13 cellular contexts compared by ENCODE assay signal in the genomic region with DNA sequence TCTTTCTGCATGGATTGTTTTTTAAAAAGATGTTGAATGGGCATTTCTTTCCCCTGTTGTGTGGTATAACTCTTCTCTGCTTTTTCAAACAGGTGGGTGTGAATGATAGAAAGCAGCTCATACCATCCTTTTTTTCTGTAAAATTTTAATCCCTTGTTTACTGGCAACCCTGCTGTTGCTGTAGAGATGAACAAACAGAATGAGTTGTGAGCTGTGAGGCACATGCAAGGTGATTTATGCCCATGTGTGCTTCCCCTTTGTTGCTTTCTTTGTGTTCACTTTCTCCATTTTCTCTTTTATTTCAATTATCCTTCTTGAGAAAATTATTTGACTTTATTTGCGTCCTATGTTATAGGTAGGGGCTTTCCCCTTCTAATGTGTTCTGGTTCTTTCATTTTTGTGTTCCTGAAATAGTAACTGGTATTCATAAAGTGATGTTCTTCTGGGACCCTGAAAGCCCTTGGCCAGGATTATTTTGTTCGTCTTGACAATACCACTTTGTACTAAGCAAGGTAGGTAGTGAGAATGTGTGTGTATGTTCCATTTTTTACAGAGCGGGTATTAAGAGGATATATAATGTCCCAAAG.
DNase-seq lines count a peak whose midpoint lies in the region; ATAC-seq and TF ChIP-seq lines count a peak whose summit lies in the region.
"Had no signal": no experiment of that assay in that cellular context is flagged by ENCODE, and none has a peak within 500 bp of the region (broad histone marks: within the 10 kb centered on the region; RNA-seq: fewer than 3 reads in every experiment).

No MANE protein-coding gene starts in this region.

- H3K4me3 ChIP-seq in A673 (ENCODE audit: low read depth, low read length, poor library complexity, severe bottlenecking) (no peak overlapping the region), mammary epithelial cell (replicated peaks in 1 of 3; ENCODE audit: insufficient read depth in 1 of 3, low read depth in 2 of 3, low read length in 3 of 3) (no peak overlapping the region), thyroid gland (replicated peaks in 1 of 3) (no peak overlapping the region)

- POLR2A ChIA-PET in A673 (lab: Charles Lee; ENCODE audit: low non-redundant PET): no interaction called here

- dilution Hi-C loops in mammary epithelial cell (cut with HindIII; ENCODE audit: low sequenced_read_pairs): no loop called here

- no peaks in the 10 kb centered on the region for H3K79me2 ChIP-seq in mammary epithelial cell (ENCODE audit: insufficient read depth, low read length)

- in situ Hi-C loops in mammary epithelial cell (cut with MboI; ENCODE audit: low sequenced_read_pairs in 2 of 2): no loop called here

- no peak overlapping the region for H2AFZ ChIP-seq in mammary epithelial cell (ENCODE audit: low read depth, low read length)

- CTCF ChIA-PET in A673 (lab: Charles Lee) (no interaction called here), mammary epithelial cell (lab: Charles Lee; ENCODE audit: low non-redundant PET) (interaction anchor here (0.7 kb wide), 1 partner anchor 267 kb away, joined by 6 read pairs; no protein-coding TSS in a partner anchor)

- H4K20me1 ChIP-seq in mammary epithelial cell (ENCODE audit: insufficient read depth, low read length): no peaks in the 10 kb centered on the region

- H3K27ac Mint-ChIP-seq in activated naive CD4-positive, alpha-beta T cell treated with anti-CD3 and anti-CD28 coated beads, Interleukin-2, amount 50 U/mL, for 72 hours: no peak overlapping the region
- H3K27ac Mint-ChIP-seq: CD8-positive, alpha-beta T cell; stimulated activated naive CD8-positive, alpha-beta T cell treated with anti-CD3 and anti-CD28 coated beads, Interleukin-15, amount 100 ng/mL, for 72 hours had no signal

- peak overlapping the region; percentile 89 for H3K9ac ChIP-seq in mammary epithelial cell (ENCODE audit: insufficient read depth, low read length)
- H3K9ac ChIP-seq: KMS-11 had no signal

- H3K27me3 ChIP-seq in A673 (replicated peaks; ENCODE audit: insufficient read depth, low read depth, low read length, poor library complexity) (no peaks in the 10 kb centered on the region), mammary epithelial cell (ENCODE audit: insufficient read depth, low read length) (no peaks in the 10 kb centered on the region), thyroid gland (no peaks in the 10 kb centered on the region)

- H3K27ac ChIP-seq in A673 (ENCODE audit: low read depth, low read length, poor library complexity, severe bottlenecking) (peak overlapping the region; percentile 56), mammary epithelial cell (ENCODE audit: insufficient read depth, low read depth, low read length) (peak overlapping the region; percentile 96), thyroid gland (no peak overlapping the region)
- H3K27ac ChIP-seq: KMS-11 had no signal

- H3K4me2 ChIP-seq in mammary epithelial cell (ENCODE audit: insufficient read depth, low read depth, low read length): peak overlapping the region; percentile 58
- H3K4me2 ChIP-seq: KMS-11 had no signal

- peaks cover 31% of the 10 kb centered on the region for H3K4me1 ChIP-seq in A673 (ENCODE audit: insufficient read depth, low read length, poor library complexity, severe bottlenecking)
- H3K4me1 ChIP-seq in mammary epithelial cell (ENCODE audit: insufficient read depth, low read length): peaks cover 46% of the 10 kb centered on the region
- H3K4me1 ChIP-seq in thyroid gland: peaks cover 4 to 30% of the 10 kb centered on the region in 2 donors

- BruUV-seq in A673 (replicated peaks; lab: Mats Ljungman, UMichigan) (no TSS peak), mammary epithelial cell (replicated peaks; lab: Mats Ljungman, UMichigan) (no TSS peak)

- WGBS in mammary epithelial cell (ENCODE audit: low coverage, missing lambda C conversion rate): 95% methylated on average over 3 of the region's 3 CpGs
- 95 to 96% methylated on average over 3 of the region's 3 CpGs for WGBS in thyroid gland, 2 donors

- H3K36me3 ChIP-seq in A673 (ENCODE audit: insufficient read depth, low read length, poor library complexity, severe bottlenecking) (no peaks in the 10 kb centered on the region), mammary epithelial cell (ENCODE audit: insufficient read depth, low read length) (peaks cover 6% of the 10 kb centered on the region), thyroid gland (no peaks in the 10 kb centered on the region)

- TF ChIP-seq POLR2A in thyroid gland (IDR thresholded peaks at IDR 0.05): no peak

- ATAC-seq in HG03354 (IDR thresholded peaks at IDR 0.05; ENCODE audit: poor library complexity, severe bottlenecking, unreplicated experiment): peak; percentile 57
- no peak for ATAC-seq in activated naive CD4-positive, alpha-beta T cell treated with anti-CD3 and anti-CD28 coated beads, Interleukin-2, amount 50 U/mL, for 72 hours
- ATAC-seq: CD8-positive, alpha-beta T cell; stimulated activated naive CD8-positive, alpha-beta T cell treated with anti-CD3 and anti-CD28 coated beads, Interleukin-15, amount 100 ng/mL, for 72 hours had no signal

- no peaks in the 10 kb centered on the region for H3K9me3 ChIP-seq in A673 (ENCODE audit: low read depth, low read length, poor library complexity, severe bottlenecking)
- H3K9me3 ChIP-seq in mammary epithelial cell (replicated peaks; ENCODE audit: insufficient read depth, low read length): no peaks in the 10 kb centered on the region
- H3K9me3 ChIP-seq in thyroid gland: no peaks in the 10 kb centered on the region

- no peaks in the 10 kb centered on the region for H3K9me3 Mint-ChIP-seq in activated naive CD4-positive, alpha-beta T cell treated with anti-CD3 and anti-CD28 coated beads, Interleukin-2, amount 50 U/mL, for 72 hours
- H3K9me3 Mint-ChIP-seq: CD8-positive, alpha-beta T cell; stimulated activated naive CD8-positive, alpha-beta T cell treated with anti-CD3 and anti-CD28 coated beads, Interleukin-15, amount 100 ng/mL, for 72 hours had no signal

- intact Hi-C loops in A673 (cut with micrococcal nuclease; ENCODE audit: unreplicated experiment) (no loop called here), mammary epithelial cell (cut with micrococcal nuclease) (no loop called here), thyroid gland (cut with DNase I) (no loop called here)

- H3K36me3 Mint-ChIP-seq in activated naive CD4-positive, alpha-beta T cell treated with anti-CD3 and anti-CD28 coated beads, Interleukin-2, amount 50 U/mL, for 72 hours: peaks cover 14 to 15% of the 10 kb centered on the region in 2 donors

- TF ChIP-seq CTCF in A673 (conservative IDR thresholded peaks at IDR 0.05; ENCODE audit: low read depth, low read length): no peak
- TF ChIP-seq CTCF in mammary epithelial cell (conservative IDR thresholded peaks at IDR 0.05 in 1 of 2, IDR thresholded peaks at IDR 0.05 in 1 of 2; ENCODE audit: extremely low read depth in 1 of 2, insufficient read depth in 1 of 2, low read depth in 1 of 2, low read length in 2 of 2): no peak
- no peak for TF ChIP-seq CTCF in thyroid gland (IDR thresholded peaks at IDR 0.05)

- peak; percentile 41 for DNase-seq in A673 (ENCODE audit: low spot score)
- DNase-seq in mammary epithelial cell: peak; percentile 71
- peak; percentile 70 for DNase-seq in myocyte (ENCODE audit: low read depth)
- no peak for DNase-seq in activated naive CD4-positive, alpha-beta T cell treated with anti-CD3 and anti-CD28 coated beads, Interleukin-2, amount 50 U/mL, for 72 hours (ENCODE audit: low spot score in 2 of 2)
- no peak for DNase-seq in activated CD4-positive, alpha-beta T cell treated with anti-CD3 and anti-CD28 coated beads for 48 hours
- no peak for DNase-seq in thyroid gland
- no peak for DNase-seq in COLO668 (lab: John Stamatoyannopoulos, UW; ENCODE audit: unreplicated experiment)
- DNase-seq: activated CD4-positive, alpha-beta T cell treated with anti-CD3 and anti-CD28 coated beads, Interleukin-2, amount 50 U/mL, for 48 hours; caudate nucleus; CD8-positive, alpha-beta T cell; stimulated activated naive CD8-positive, alpha-beta T cell treated with anti-CD3 and anti-CD28 coated beads, Interleukin-15, amount 100 ng/mL, for 72 hours had no signal

Comparison
In these comparisons a context has a peak if more than half of its experiments do, and no peak if none do; other contexts are left out.
1. DNase-seq: peak in A673 (single experiment), mammary epithelial cell (single experiment) and myocyte (single experiment); none in activated naive CD4-positive, alpha-beta T cell treated with anti-CD3 and anti-CD28 coated beads, Interleukin-2, amount 50 U/mL, for 72 hours (0 of 2), activated CD4-positive, alpha-beta T cell treated with anti-CD3 and anti-CD28 coated beads for 48 hours (single experiment), thyroid gland (0 of 2) and COLO668 (single experiment).
2. H3K27ac ChIP-seq: peak in A673 (single experiment) and mammary epithelial cell (single experiment); none in thyroid gland (0 of 3).